Comparison of ENCODE assay signal across 9 cellular contexts in genomic region chr9:36980148-36980974, GRCh38. TPM values are rescaled to one million over a fixed set of nuclear protein-coding genes. Genes with fewer than 3 reads are reported as not detected.
DNase-seq lines count a peak whose midpoint lies in the region; ATAC-seq and TF ChIP-seq lines count a peak whose summit lies in the region.
"Had no signal": no experiment of that assay in that cellular context is flagged by ENCODE, and none has a peak within 500 bp of the region (broad histone marks: within the 10 kb centered on the region; RNA-seq: fewer than 3 reads in every experiment).

No MANE protein-coding gene starts in this region.

- DNase-seq in DMS153 treated with DMSO at 0.1 percent for 48 hours (lab: John Stamatoyannopoulos, UW; ENCODE audit: unreplicated experiment), result peak; percentile 56
- DNase-seq in HPDE6-E6E7 (ENCODE audit: extremely low spot score), result peak; percentile 49
- DNase-seq in NCI-H82 treated with DMSO at 0.1 percent for 48 hours (lab: John Stamatoyannopoulos, UW; ENCODE audit: unreplicated experiment), result peak; percentile 74
- peak; percentile 71 for DNase-seq in glutamatergic neuron
- DNase-seq in stimulated activated CD4-positive, alpha-beta T cell treated with anti-CD3 and anti-CD28 coated beads, Interleukin-12 subunit alpha, Interleukin-12 subunit beta, amount 100 ng/mL, for 4 hours, result no peak
- no peak for DNase-seq in COLO829 (ENCODE audit: low spot score)
- DNase-seq: activated T-cell treated with anti-CD3 and anti-CD28 coated beads, Interleukin-2, amount 50 U/mL, for 1 hour had no signal

- peak overlapping the region; percentile 83 for H3K27ac Mint-ChIP-seq in glutamatergic neuron (ENCODE audit: unreplicated experiment)

- H3K4me3 Mint-ChIP-seq in glutamatergic neuron (ENCODE audit: unreplicated experiment), result no peak overlapping the region

- no peaks in the 10 kb centered on the region for H3K36me3 Mint-ChIP-seq in glutamatergic neuron (ENCODE audit: unreplicated experiment)

- TF ChIP-seq CTCF in glutamatergic neuron (IDR thresholded peaks at IDR 0.05; ENCODE audit: partially characterized antibody, unreplicated experiment), result peak; percentile 14

- H3K4me1 Mint-ChIP-seq in glutamatergic neuron (ENCODE audit: low read depth, unreplicated experiment), result peaks cover 35% of the 10 kb centered on the region

- ATAC-seq in GM19455 (IDR thresholded peaks at IDR 0.05; ENCODE audit: unreplicated experiment), result no peak
- no peak for ATAC-seq in GM21447 (IDR thresholded peaks at IDR 0.05; ENCODE audit: unreplicated experiment)

- peaks cover 7% of the 10 kb centered on the region for H3K9me3 Mint-ChIP-seq in glutamatergic neuron (ENCODE audit: unreplicated experiment)

- H3K27me3 Mint-ChIP-seq in glutamatergic neuron (ENCODE audit: unreplicated experiment), result peaks cover 11% of the 10 kb centered on the region

RNA-seq across cellular contexts. Expression of gene PAX5, which starts 53.7 kb away (rescaled TPM):
- total RNA-seq in glutamatergic neuron (ENCODE audit: unreplicated experiment), result 24.3 TPM

Comparison
In these comparisons a context has a peak if more than half of its experiments do, and no peak if none do; other contexts are left out.
1. DNase-seq: peak in DMS153 treated with DMSO at 0.1 percent for 48 hours (single experiment), HPDE6-E6E7 (single experiment), NCI-H82 treated with DMSO at 0.1 percent for 48 hours (single experiment) and glutamatergic neuron (single experiment); none in stimulated activated CD4-positive, alpha-beta T cell treated with anti-CD3 and anti-CD28 coated beads, Interleukin-12 subunit alpha, Interleukin-12 subunit beta, amount 100 ng/mL, for 4 hours (single experiment) and COLO829 (single experiment).